ENCODE assay signal across 8 cellular contexts in genomic region chr12:104505095-104505819, GRCh38. TPM values are rescaled to one million over a fixed set of nuclear protein-coding genes. Genes with fewer than 3 reads are reported as not detected.
DNase-seq lines count a peak whose midpoint lies in the region; ATAC-seq and TF ChIP-seq lines count a peak whose summit lies in the region.

No MANE protein-coding gene starts in this region.

- intact Hi-C loops in left lung (cut with DNase I) = no loop called here
- intact Hi-C loops in Right ventricle myocardium superior (cut with DNase I) = no loop called here

- H3K36me3 ChIP-seq in left lung = no peaks in the 10 kb centered on the region

- peaks cover 0 to 43% of the 10 kb centered on the region in 2 donors for H3K4me1 ChIP-seq in left lung

- H3K4me3 ChIP-seq in left lung = no peak overlapping the region

- ATAC-seq in GM18861 (IDR thresholded peaks at IDR 0.05; ENCODE audit: unreplicated experiment) (peak; percentile 71), HG02571 (IDR thresholded peaks at IDR 0.05; ENCODE audit: unreplicated experiment) (peak; percentile 94), left lung (peak; percentile 51), Right ventricle myocardium superior (ENCODE audit: poor library complexity) (no peak)

- DNase-seq in LoVo (ENCODE audit: low spot score) (peak; percentile 40), left lung (no peak), midbrain (lab: John Stamatoyannopoulos, UW) (no peak), SKM-1 (lab: John Stamatoyannopoulos, UW; ENCODE audit: unreplicated experiment) (no peak), DMS53 treated with DMSO at 0.1 percent for 48 hours (lab: John Stamatoyannopoulos, UW; ENCODE audit: unreplicated experiment) (no peak), Right ventricle myocardium superior (no peak)

- no peak overlapping the region for H3K27ac ChIP-seq in left lung

- H3K9me3 ChIP-seq in left lung = no peaks in the 10 kb centered on the region

- no peaks in the 10 kb centered on the region for H3K27me3 ChIP-seq in left lung

- no peak for TF ChIP-seq CTCF in left lung (IDR thresholded peaks at IDR 0.05)

RNA-seq across cellular contexts. Expression of gene CHST11, which starts 48.5 kb away (rescaled TPM):
- total RNA-seq in left lung = 10 to 100 TPM; 39.3 to 56.9 TPM
- total RNA-seq in Right ventricle myocardium superior = 3.0 TPM

Comparison
In these comparisons a context has a peak if more than half of its experiments do, and no peak if none do; other contexts are left out.
1. RNA of gene CHST11, which starts 48.5 kb away (total RNA-seq): 39.3 to 56.9 TPM in left lung; 3.0 TPM in Right ventricle myocardium superior (single experiment); every median in the first group is over 10 times any median in the second.